In the genomic region with DNA sequence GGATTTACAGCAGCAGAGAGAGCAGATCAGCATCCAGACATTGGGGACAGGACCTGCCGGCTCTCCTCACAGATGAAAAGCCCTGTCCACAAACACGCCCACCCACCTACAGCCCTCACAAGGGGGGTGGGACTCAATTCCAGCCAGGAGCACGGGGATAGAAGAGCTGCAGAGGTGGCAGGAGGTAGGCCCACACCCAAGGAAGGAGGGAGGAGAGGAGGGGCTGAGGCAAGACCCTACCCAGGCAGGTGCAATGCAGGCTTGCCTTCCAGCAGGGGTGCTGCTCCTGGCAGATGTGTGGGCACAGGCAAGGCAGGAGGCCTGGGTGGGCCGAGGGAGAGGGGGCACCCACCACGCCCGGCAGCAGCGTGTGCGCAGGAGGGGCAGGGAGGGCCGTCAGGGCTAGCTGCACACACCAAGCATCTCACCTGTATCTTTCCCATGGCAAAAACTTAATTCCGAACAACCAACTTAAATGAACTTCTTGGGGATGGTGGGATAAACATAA, we compare ENCODE assay signal across 13 cellular contexts.
DNase-seq lines count a peak whose midpoint lies in the region; TF ChIP-seq lines count a peak whose summit lies in the region.
"Had no signal": no experiment of that assay in that cellular context is flagged by ENCODE, and none has a peak within 500 bp of the region (broad histone marks: within the 10 kb centered on the region; RNA-seq: fewer than 3 reads in every experiment).

No MANE protein-coding gene starts in this region.

- peak overlapping the region; percentile 35 for H3K27ac Mint-ChIP-seq in endodermal cell

- DNase-seq in DMS79 (lab: John Stamatoyannopoulos, UW) (peak; percentile 22), NCI-H1105 treated with DMSO at 0.1 percent for 48 hours (lab: John Stamatoyannopoulos, UW) (peak; percentile 35), endodermal cell (peak; percentile 36), posterior vena cava (ENCODE audit: low spot score) (peak; percentile 41), NCI-H524 treated with DMSO at 0.1 percent for 48 hours (lab: John Stamatoyannopoulos, UW) (no peak), transverse colon (no peak), COLO668 (lab: John Stamatoyannopoulos, UW; ENCODE audit: unreplicated experiment) (no peak)
- DNase-seq: activated T-cell treated with anti-CD3 and anti-CD28 coated beads, Interleukin-2, amount 50 U/mL, for 4 hours; HCEC 1CT; RPMI8226; stimulated activated CD4-positive, alpha-beta T cell treated with anti-CD3 and anti-CD28 coated beads, Interleukin-2, amount 100 ng/mL, for 48 hours had no signal

- WGBS in endodermal cell (ENCODE audit: insufficient coverage in 1 of 2, insufficient read length in 1 of 2), 2 experiments = 90 to 95% methylated on average over 4 to 10 of the region's 10 CpGs
- 93% methylated on average over 10 of the region's 10 CpGs; no CpG with 5 or more reads in 1 of the 2 donors for WGBS in transverse colon (ENCODE audit: low coverage in 1 of 2), 2 donors

- peaks cover 9% of the 10 kb centered on the region for H3K9me3 ChIP-seq in endodermal cell (ENCODE audit: control insufficient read depth, low read length)
- no peaks in the 10 kb centered on the region for H3K9me3 ChIP-seq in transverse colon
- H3K9me3 ChIP-seq: Caco-2 had no signal

- H3K4me1 ChIP-seq in endodermal cell (ENCODE audit: control insufficient read depth, insufficient read depth, low read length) = no peaks in the 10 kb centered on the region
- no peaks in the 10 kb centered on the region for H3K4me1 ChIP-seq in transverse colon
- H3K4me1 ChIP-seq: Caco-2 had no signal

- H3K36me3 ChIP-seq in endodermal cell (ENCODE audit: control insufficient read depth, insufficient read depth, low read length) = peaks cover 3% of the 10 kb centered on the region
- H3K36me3 ChIP-seq in transverse colon = peaks cover 0 to 17% (median 2%) of the 10 kb centered on the region in 4 donors
- H3K36me3 ChIP-seq: cardiac muscle cell had no signal

- no peaks in the 10 kb centered on the region for H3K27me3 Mint-ChIP-seq in endodermal cell (ENCODE audit: insufficient read depth)

- no peak for TF ChIP-seq POLR2A in transverse colon (IDR thresholded peaks at IDR 0.05)

- intact Hi-C loops in posterior vena cava (cut with DNase I) (no loop called here), transverse colon (cut with DNase I; ENCODE audit: low total_unique reads) (no loop called here)

- no peaks in the 10 kb centered on the region for H3K27me3 ChIP-seq in endodermal cell (ENCODE audit: control insufficient read depth, insufficient read depth, low read length, poor library complexity, severe bottlenecking)
- H3K27me3 ChIP-seq in transverse colon = no peaks in the 10 kb centered on the region
- H3K27me3 ChIP-seq: cardiac muscle cell had no signal

- TF ChIP-seq CTCF in endodermal cell (conservative IDR thresholded peaks at IDR 0.05) (no peak), transverse colon (IDR thresholded peaks at IDR 0.05) (no peak)

- H3K4me3 ChIP-seq in endodermal cell (ENCODE audit: low read length) (no peak overlapping the region), transverse colon (no peak overlapping the region)
- H3K4me3 ChIP-seq: cardiac muscle cell had no signal

- no peak overlapping the region for H3K9ac ChIP-seq in endodermal cell (ENCODE audit: extremely low read depth, low read length, poor library complexity, severe bottlenecking)

- in situ Hi-C loops in transverse colon (cut with MboI; ENCODE audit: low pct_ligation_motif_present in 1 of 4, low pct_unique_long_range_greater_than_20kb in 1 of 4, low sequenced_read_pairs in 3 of 4) = no loop called here

- H3K9me3 Mint-ChIP-seq in endodermal cell = peaks cover 26% of the 10 kb centered on the region

- peaks cover 45% of the 10 kb centered on the region for H3K36me3 Mint-ChIP-seq in endodermal cell (ENCODE audit: low read depth)

- no peak overlapping the region for H3K27ac ChIP-seq in endodermal cell (ENCODE audit: low read depth, low read length)
- H3K27ac ChIP-seq in transverse colon = no peak overlapping the region
- H3K27ac ChIP-seq: cardiac muscle cell had no signal

- H3K4me3 Mint-ChIP-seq in endodermal cell = no peak overlapping the region
- H3K4me3 Mint-ChIP-seq: activated T-cell treated with anti-CD3 and anti-CD28 coated beads, Interleukin-2, amount 50 U/mL, for 4 hours had no signal

- TF ChIP-seq EP300 in transverse colon (IDR thresholded peaks at IDR 0.05; ENCODE audit: low read depth) = no peak

- peaks cover 12% of the 10 kb centered on the region for H3K4me1 Mint-ChIP-seq in endodermal cell

Comparison
In these comparisons a context has a peak if more than half of its experiments do, and no peak if none do; other contexts are left out.
1. DNase-seq: peak in DMS79 (single experiment), NCI-H1105 treated with DMSO at 0.1 percent for 48 hours (single experiment), endodermal cell (single experiment) and posterior vena cava (single experiment); none in NCI-H524 treated with DMSO at 0.1 percent for 48 hours (single experiment), transverse colon (single experiment) and COLO668 (single experiment).